In the genomic region with DNA sequence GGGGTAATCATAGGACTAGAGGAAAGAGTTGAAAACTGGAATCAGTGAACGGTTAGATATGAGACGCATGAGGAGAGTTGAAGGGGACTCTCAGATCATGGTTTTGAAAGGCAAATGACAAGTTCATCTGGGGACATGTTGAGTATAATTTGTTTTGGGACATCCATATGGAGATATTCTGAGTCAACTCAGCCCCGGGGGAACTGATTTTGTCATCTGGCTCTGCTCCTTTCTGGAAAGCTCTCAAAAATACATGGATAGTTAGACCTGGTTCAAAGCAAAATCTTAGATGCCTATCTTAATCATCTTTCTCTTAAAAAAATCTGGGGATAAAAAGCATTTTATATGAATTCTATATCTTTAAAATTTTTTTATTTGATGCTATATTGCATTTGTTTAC, we compare ENCODE assay signal across 27 cellular contexts.
"Had no signal": no experiment of that assay in that cellular context is flagged by ENCODE, and none has a peak within 500 bp of the region (broad histone marks: within the 10 kb centered on the region; RNA-seq: fewer than 3 reads in every experiment).

No MANE protein-coding gene starts in this region.

- H3K4me1 ChIP-seq: parathyroid adenoma, transverse colon, uterus had no signal

- DNase-seq: activated CD4-positive, alpha-beta memory T cell treated with anti-CD3 and anti-CD28 coated beads for 36 hours; activated CD4-positive, alpha-beta T cell treated with anti-CD3 and anti-CD28 coated beads for 48 hours; activated effector memory CD4-positive, alpha-beta T cell treated with Interleukin-2 at 50 U/mL for 16 hours; activated naive CD4-positive, alpha-beta T cell treated with anti-CD3 and anti-CD28 coated beads for 36 hours; activated naive CD8-positive, alpha-beta T cell treated with anti-CD3 and anti-CD28 coated beads, Interleukin-2, amount 10 ng/mL, durations not matched to agents 7 days and 5 days; activated T-cell treated with anti-CD3 and anti-CD28 coated beads, Interleukin-2, amount 50 U/mL, for 72 hours; amniotic stem cell; effector memory CD4-positive, alpha-beta T cell; foreskin melanocyte; hypothalamus; islet precursor cell; left colon; lower lobe of right lung; mesendoderm; mucosa of descending colon; nephron progenitor cell; nucleus accumbens; small intestine; stimulated activated CD4-positive, alpha-beta T cell treated with anti-CD3 and anti-CD28 coated beads, Interleukin-2, amount 100 ng/mL, for 24 hours; stimulated activated naive CD8-positive, alpha-beta T cell treated with anti-CD3 and anti-CD28 coated beads, Interleukin-15, amount 100 ng/mL, for 72 hours; T-helper 17 cell; transverse colon; uterus had no signal

- H3K27ac ChIP-seq: cardiac muscle cell, lower lobe of right lung, parathyroid adenoma, transverse colon, uterus had no signal

- H3K36me3 ChIP-seq: cardiac muscle cell, lower lobe of right lung, transverse colon, uterus had no signal

- H3K9me3 ChIP-seq: lower lobe of right lung, mucosa of descending colon, transverse colon, uterus had no signal

- H3K4me3 ChIP-seq: cardiac muscle cell, lower lobe of right lung, mucosa of descending colon, transverse colon, uterus had no signal

- H3K27me3 ChIP-seq: cardiac muscle cell, transverse colon, uterus had no signal

- ATAC-seq: activated T-cell treated with anti-CD3 and anti-CD28 coated beads, Interleukin-2, amount 50 U/mL, for 72 hours; left colon; lower lobe of right lung; mucosa of descending colon; sciatic nerve; stimulated activated effector memory CD8-positive, alpha-beta T cell treated with anti-CD3 and anti-CD28 coated beads, Interleukin-12 subunit alpha, Interleukin-12 subunit beta, amount 100 ng/mL, for 72 hours; stimulated activated naive CD8-positive, alpha-beta T cell treated with anti-CD3 and anti-CD28 coated beads, Interleukin-15, amount 100 ng/mL, for 72 hours; T-helper 17 cell had no signal

- H3K9ac ChIP-seq: parathyroid adenoma had no signal
